ENCODE assay signal across 9 cellular contexts in genomic region chr11:95232666-95233065, GRCh38. TPM values are rescaled to one million over a fixed set of nuclear protein-coding genes. Genes with fewer than 3 reads are reported as not detected.
DNase-seq lines count a peak whose midpoint lies in the region; ATAC-seq, FAIRE-seq and TF ChIP-seq lines count a peak whose summit lies in the region.
"Had no signal": no experiment of that assay in that cellular context is flagged by ENCODE, and none has a peak within 500 bp of the region (broad histone marks: within the 10 kb centered on the region; RNA-seq: fewer than 3 reads in every experiment).

No MANE protein-coding gene starts in this region.

- TF ChIP-seq CTCF in astrocyte (IDR thresholded peaks at IDR 0.05; ENCODE audit: insufficient read depth, low read depth, low read length) (no peak), suprapubic skin (IDR thresholded peaks at IDR 0.05) (no peak)

- H3K4me3 Mint-ChIP-seq in astrocyte (ENCODE audit: unreplicated experiment): no peak overlapping the region
- H3K4me3 Mint-ChIP-seq: activated naive CD8-positive, alpha-beta T cell treated with anti-CD3 and anti-CD28 coated beads, Interleukin-2, amount 10 ng/mL, durations not matched to agents 7 days and 5 days had no signal

- peaks cover 10% of the 10 kb centered on the region for H3K4me1 Mint-ChIP-seq in astrocyte (ENCODE audit: low read depth, unreplicated experiment)

- FAIRE-seq in astrocyte (lab: Jason Lieb, UNC): no peak

- H3K79me2 ChIP-seq in astrocyte (ENCODE audit: insufficient read depth, low read length): peaks cover 13% of the 10 kb centered on the region

- H3K36me3 ChIP-seq in HUES6 (ENCODE audit: control insufficient read depth, insufficient read depth, low read length) (no peaks in the 10 kb centered on the region), astrocyte (ENCODE audit: insufficient read depth, low read length) (no peaks in the 10 kb centered on the region), suprapubic skin (no peaks in the 10 kb centered on the region)

- no peak for TF ChIP-seq POLR2A in suprapubic skin (IDR thresholded peaks at IDR 0.05)

- H3K4me2 ChIP-seq in astrocyte (ENCODE audit: low read length): peak overlapping the region; percentile 90

- in situ Hi-C loops in ACHN (cut with HindIII; ENCODE audit: low pct_ligation_motif_present, low pct_unique_long_range_greater_than_20kb, low sequenced_read_pairs): no loop called here

- H2AFZ ChIP-seq in astrocyte (ENCODE audit: low read depth, low read length): peak overlapping the region; percentile 89

- peak overlapping the region; percentile 87 for H3K9ac ChIP-seq in HUES6 (ENCODE audit: low read length)
- peak overlapping the region; percentile 76 for H3K9ac ChIP-seq in astrocyte (ENCODE audit: low read length)

- H3K27me3 Mint-ChIP-seq in astrocyte (ENCODE audit: low read depth, unreplicated experiment): no peaks in the 10 kb centered on the region

- H3K4me3 ChIP-seq in HUES6 (ENCODE audit: low read depth, low read length): peak overlapping the region; percentile 83
- peak overlapping the region; percentile 64 for H3K4me3 ChIP-seq in astrocyte (ENCODE audit: insufficient read depth, low read depth, low read length)
- H3K4me3 ChIP-seq in suprapubic skin: peak overlapping the region; percentile 96

- H3K27ac Mint-ChIP-seq in astrocyte (ENCODE audit: unreplicated experiment): no peak overlapping the region
- H3K27ac Mint-ChIP-seq: activated naive CD8-positive, alpha-beta T cell treated with anti-CD3 and anti-CD28 coated beads, Interleukin-2, amount 10 ng/mL, durations not matched to agents 7 days and 5 days had no signal

- no peaks in the 10 kb centered on the region for H3K9me3 ChIP-seq in HUES6 (ENCODE audit: control insufficient read depth, insufficient read depth, low read depth, low read length)
- no peaks in the 10 kb centered on the region for H3K9me3 ChIP-seq in astrocyte (ENCODE audit: insufficient read depth, low read depth, low read length)
- H3K9me3 ChIP-seq in suprapubic skin: no peaks in the 10 kb centered on the region

- TF ChIP-seq EP300 in suprapubic skin (IDR thresholded peaks at IDR 0.05): no peak

- no peak for DNase-seq in astrocyte (ENCODE audit: low read depth)
- peak; percentile 58 for DNase-seq in left kidney (ENCODE audit: low read depth, low spot score)
- no peak for DNase-seq in suprapubic skin (ENCODE audit: low spot score in 2 of 2)
- DNase-seq in HT-29 (ENCODE audit: low spot score): no peak
- no peak for DNase-seq in activated CD4-positive, alpha-beta T cell treated with anti-CD3 and anti-CD28 coated beads for 4 hours
- DNase-seq in ACHN: no peak

- H3K27ac ChIP-seq in HUES6 (ENCODE audit: low read depth, low read length): no peak overlapping the region
- H3K27ac ChIP-seq in astrocyte (ENCODE audit: low read depth, low read length): no peak overlapping the region
- H3K27ac ChIP-seq in suprapubic skin: peak overlapping the region; percentile 92

- H4K20me1 ChIP-seq in astrocyte (ENCODE audit: insufficient read depth, low read length): no peaks in the 10 kb centered on the region

- 44% methylated on average over 3 of the region's 3 CpGs for WGBS in suprapubic skin

- H3K36me3 Mint-ChIP-seq in astrocyte (ENCODE audit: low read depth, unreplicated experiment): no peaks in the 10 kb centered on the region

- peaks cover 32% of the 10 kb centered on the region for H3K4me1 ChIP-seq in HUES6 (ENCODE audit: control insufficient read depth, insufficient read depth, low read length)
- peaks cover 22% of the 10 kb centered on the region for H3K4me1 ChIP-seq in astrocyte (ENCODE audit: insufficient read depth, low read length)
- peaks cover 29% of the 10 kb centered on the region for H3K4me1 ChIP-seq in suprapubic skin

- no peak for ATAC-seq in HG03095 (IDR thresholded peaks at IDR 0.05; ENCODE audit: unreplicated experiment)

- H3K27me3 ChIP-seq in HUES6 (ENCODE audit: control insufficient read depth, insufficient read depth, low read length) (peaks cover 14% of the 10 kb centered on the region; the same call in 1 of the 2 replicates), astrocyte (ENCODE audit: insufficient read depth, low read length) (no peaks in the 10 kb centered on the region), suprapubic skin (no peaks in the 10 kb centered on the region)

- H3K9me3 Mint-ChIP-seq in astrocyte (ENCODE audit: unreplicated experiment): no peaks in the 10 kb centered on the region
- H3K9me3 Mint-ChIP-seq: activated naive CD8-positive, alpha-beta T cell treated with anti-CD3 and anti-CD28 coated beads, Interleukin-2, amount 10 ng/mL, durations not matched to agents 7 days and 5 days had no signal

RNA-seq across cellular contexts. Expression of gene SESN3, which starts 1.7 kb away (rescaled TPM):
- 85.6 and 98.1 TPM in 2 replicates for total RNA-seq in astrocyte
- 10 to 100 TPM; 27.6 to 41.0 (median 32.1) TPM for total RNA-seq in suprapubic skin
- 0.31 and 0.81 TPM in 2 replicates for total RNA-seq in HT-29 (2014; rRNA removed; shearing (Covaris generic))

Comparison
In these comparisons a context has a peak if more than half of its experiments do, and no peak if none do; other contexts are left out.
1. RNA of gene SESN3, which starts 1.7 kb away (total RNA-seq): 85.6 to 98.1 TPM in astrocyte and 27.6 to 41.0 TPM in suprapubic skin; 0.31 to 0.81 TPM in HT-29; every median in the first group is over 10 times any median in the second.
2. Peak in every context shown above with its lines, with median percentiles within 50 percentile points of each other: H3K4me3 ChIP-seq.